Comparison of ENCODE assay signal across 12 cellular contexts in the genomic region with DNA sequence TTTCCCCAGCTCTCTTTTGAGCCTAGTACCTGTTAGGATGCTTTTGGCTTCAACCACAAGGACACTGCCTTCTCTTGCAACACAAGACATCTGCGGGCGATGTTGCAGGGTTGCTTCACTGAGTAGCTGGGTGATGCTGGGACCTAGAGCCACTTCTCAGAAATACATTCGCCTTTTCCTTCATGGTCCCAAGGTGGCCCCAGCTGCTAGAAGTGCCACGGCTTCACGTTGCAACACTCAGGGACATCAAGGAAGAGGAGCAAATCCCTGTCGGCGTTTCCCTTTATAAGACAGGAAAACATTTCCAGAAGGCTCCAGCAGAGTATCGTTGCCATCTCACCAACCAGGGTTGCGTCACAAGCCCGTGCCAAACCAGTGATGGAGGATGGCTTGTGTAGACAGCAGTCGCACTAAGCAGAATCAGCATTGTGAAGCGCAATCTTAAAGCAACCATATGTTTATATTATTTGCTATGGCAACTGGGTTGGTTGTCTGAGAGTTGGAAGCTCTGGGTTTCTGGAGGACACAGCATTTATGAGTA.
A peak's percentile ranks its signal among the peaks of the same experiment; 100 is the strongest.
DNase-seq lines count a peak whose midpoint lies in the region; ATAC-seq, FAIRE-seq and TF ChIP-seq lines count a peak whose summit lies in the region.
"Had no signal": no experiment of that assay in that cellular context is flagged by ENCODE, and none has a peak within 500 bp of the region (broad histone marks: within the 10 kb centered on the region; RNA-seq: fewer than 3 reads in every experiment).

No MANE protein-coding gene starts in this region.

- TF ChIP-seq RAD21 in A549 (conservative IDR thresholded peaks at IDR 0.05 in 1 of 2, IDR thresholded peaks at IDR 0.05 in 1 of 2) = no peak

- DNase-seq in A549 (ENCODE audit: low read depth in 1 of 2, low spot score in 1 of 2) (no peak), SKM-1 treated with dmso at 0.1 percent for 144 hours (lab: John Stamatoyannopoulos, UW; ENCODE audit: unreplicated experiment) (peak; percentile 92), lower lobe of right lung (no peak), SHP77 treated with DMSO at 0.1 percent for 48 hours (lab: John Stamatoyannopoulos, UW) (no peak), immature natural killer cell (no peak), left lobe of liver (ENCODE audit: low spot score) (no peak)
- DNase-seq: H9, NCI-H446 treated with DMSO at 0.1 percent for 48 hours had no signal

- ATAC-seq in A549 = no peak
- peak; percentile 19 for ATAC-seq in GM18868 (IDR thresholded peaks at IDR 0.05; ENCODE audit: unreplicated experiment)
- ATAC-seq in lower lobe of right lung = no peak
- ATAC-seq in GM21367 (IDR thresholded peaks at IDR 0.05; ENCODE audit: unreplicated experiment) = no peak
- ATAC-seq in left lobe of liver = no peak

- no peak for TF ChIP-seq POLR2A in A549 (IDR thresholded peaks at IDR 0.05; ENCODE audit: low read length)

- no peak overlapping the region for H3K4me3 Mint-ChIP-seq in immature natural killer cell

- peak overlapping the region in 1 of 6 donors; percentile 56 for H3K27ac Mint-ChIP-seq in immature natural killer cell
- H3K27ac Mint-ChIP-seq: activated naive CD4-positive, alpha-beta T cell treated with anti-CD3 and anti-CD28 coated beads, Interleukin-2, amount 50 U/mL, for 24 hours had no signal

- peak overlapping the region; percentile 70 for H3K4me2 ChIP-seq in A549

- H3K27me3 Mint-ChIP-seq in immature natural killer cell (ENCODE audit: low read depth in 3 of 3) = peaks cover 5 to 8% (median 6%) of the 10 kb centered on the region in 3 donors
- H3K27me3 Mint-ChIP-seq: activated naive CD4-positive, alpha-beta T cell treated with anti-CD3 and anti-CD28 coated beads, Interleukin-2, amount 50 U/mL, for 24 hours had no signal

- TF ChIP-seq CTCF in A549 (IDR thresholded peaks at IDR 0.05) (no peak), lower lobe of right lung (IDR thresholded peaks at IDR 0.05) (no peak)

- intact Hi-C loops in lower lobe of right lung (cut with DNase I) = loop anchor here (5.0 kb wide), 1 partner anchor 174 kb away; no protein-coding TSS in a partner anchor

- POLR2A ChIA-PET in A549 (lab: Yijun Ruan, JAX) = interaction anchor here (0.5 to 1.4 kb wide), 3 partner anchors 62 to 169 kb away, joined by 3 to 7 read pairs (median 5); no protein-coding TSS in a partner anchor

- H3K4me1 Mint-ChIP-seq in immature natural killer cell = peaks cover 14 to 15% of the 10 kb centered on the region in 2 donors

- peaks cover 3% of the 10 kb centered on the region; the same call in 2 of the 3 replicates for H3K9me3 ChIP-seq in A549
- no peaks in the 10 kb centered on the region for H3K9me3 ChIP-seq in lower lobe of right lung

- no peaks in the 10 kb centered on the region for H3K36me3 ChIP-seq in lower lobe of right lung

- TF ChIP-seq EP300 in A549 (IDR thresholded peaks at IDR 0.05) = no peak

- no peaks in the 10 kb centered on the region for H3K27me3 ChIP-seq in lower lobe of right lung (ENCODE audit: low read depth)

- CTCF ChIA-PET in A549 (lab: Yijun Ruan, JAX) = interaction anchor here (1.1 to 23.2 kb wide), 19 partner anchors 9 to 186 kb away, joined by 3 to 479 read pairs (median 17); partner anchors contain the start of gene ANKRD33B

- H3K4me3 ChIP-seq in A549 (no peak overlapping the region), lower lobe of right lung (no peak overlapping the region)

- no peaks in the 10 kb centered on the region for H3K9me3 Mint-ChIP-seq in immature natural killer cell
- H3K9me3 Mint-ChIP-seq: activated naive CD4-positive, alpha-beta T cell treated with anti-CD3 and anti-CD28 coated beads, Interleukin-2, amount 50 U/mL, for 24 hours; H9 had no signal

- WGBS in A549 (ENCODE audit: missing lambda C conversion rate) = 92% methylated on average over 12 of the region's 12 CpGs

- H3K27ac ChIP-seq in A549 (peak overlapping the region; percentile 51 to 80; a peak in 4 of 6 replicates), lower lobe of right lung (peak overlapping the region; percentile 77)

- peaks cover 0 to 7% (median 0%) of the 10 kb centered on the region in 3 donors for H3K36me3 Mint-ChIP-seq in immature natural killer cell
- H3K36me3 Mint-ChIP-seq: activated naive CD4-positive, alpha-beta T cell treated with anti-CD3 and anti-CD28 coated beads, Interleukin-2, amount 50 U/mL, for 24 hours had no signal

- FAIRE-seq in A549 (lab: Jason Lieb, UNC) = no peak
- FAIRE-seq: HTR-8/SVneo had no signal

- peaks cover 13% of the 10 kb centered on the region for H3K4me1 ChIP-seq in A549
- H3K4me1 ChIP-seq in lower lobe of right lung = peaks cover 21% of the 10 kb centered on the region

TF ChIP-seq in A549, 52 proteins besides CTCF, POLR2A, EP300 and RAD21:
- TF ChIP-seq CEBPB (IDR thresholded peaks at IDR 0.05) (peak in 1 of 2 experiments; percentile 60; a peak in 2 of 4 replicates), NPAS2 (CRISPR knock-in tag; IDR thresholded peaks at IDR 0.05; ENCODE audit: borderline replicate concordance) (no peak)
